In genomic region chr14:105709281-105710118, GRCh38 we compare ENCODE assay signal across 23 cellular contexts.
A peak's percentile ranks its signal among the peaks of the same experiment; 100 is the strongest.
DNase-seq lines count a peak whose midpoint lies in the region; ATAC-seq and TF ChIP-seq lines count a peak whose summit lies in the region.
"Had no signal": no experiment of that assay in that cellular context is flagged by ENCODE, and none has a peak within 500 bp of the region (broad histone marks: within the 10 kb centered on the region; RNA-seq: fewer than 3 reads in every experiment).

No MANE protein-coding gene starts in this region.

- no peaks in the 10 kb centered on the region for H3K79me2 ChIP-seq in MM.1S (ENCODE audit: low read length)

- no peaks in the 10 kb centered on the region for H4K20me1 ChIP-seq in MM.1S (ENCODE audit: insufficient read depth, low read length)

- peak overlapping the region; percentile 88 for H3K27ac Mint-ChIP-seq in stimulated activated memory B cell treated with anti-CD40 and anti-IgM and Interleukin-4, amounts not matched to agents 10 μg/mL and 1 μg/mL and 100 μg/mL, for 72 hours
- H3K27ac Mint-ChIP-seq: activated naive CD4-positive, alpha-beta T cell treated with anti-CD3 and anti-CD28 coated beads, Interleukin-2, amount 10 ng/mL, durations not matched to agents 7 days and 5 days; CD4-positive, alpha-beta T cell had no signal

- no peaks in the 10 kb centered on the region for H3F3A ChIP-seq in MM.1S (ENCODE audit: insufficient read depth, low read length)

- H3K27ac ChIP-seq in RWPE2 (ENCODE audit: poor library complexity, severe bottlenecking) (no peak overlapping the region), MM.1S (ENCODE audit: low read length) (no peak overlapping the region)
- H3K27ac ChIP-seq: gastroesophageal sphincter, KMS-11, PC-9, sigmoid colon had no signal

- H3K4me2 ChIP-seq in MM.1S (ENCODE audit: low read depth, low read length): no peak overlapping the region
- H3K4me2 ChIP-seq: KMS-11, PC-9 had no signal

- peaks cover 33% of the 10 kb centered on the region for H3K4me1 Mint-ChIP-seq in stimulated activated memory B cell treated with anti-CD40 and anti-IgM and Interleukin-4, amounts not matched to agents 10 μg/mL and 1 μg/mL and 100 μg/mL, for 72 hours

- no peak overlapping the region for H3K9ac ChIP-seq in MM.1S (ENCODE audit: low read length)
- H3K9ac ChIP-seq: KMS-11 had no signal

- TF ChIP-seq CTCF in GM20000 (IDR thresholded peaks at IDR 0.05; ENCODE audit: extremely low read depth, missing control alignments) (no peak), RWPE2 (IDR thresholded peaks at IDR 0.05; ENCODE audit: poor library complexity, severe bottlenecking) (no peak), MM.1S (IDR thresholded peaks at IDR 0.05; ENCODE audit: low read length) (no peak)

- ATAC-seq in RWPE2 (ENCODE audit: low read depth): 0 out of 3 replicates have a peak, but pooled peaks have one; percentile 7
- ATAC-seq in left lobe of liver: peak; percentile 22
- ATAC-seq in stimulated activated memory B cell treated with anti-CD40 and anti-IgM and Interleukin-4, amounts not matched to agents 10 μg/mL and 1 μg/mL and 100 μg/mL, for 72 hours: peak; percentile 1
- no peak for ATAC-seq in HG03025 (IDR thresholded peaks at IDR 0.05; ENCODE audit: low FRiP score, unreplicated experiment)
- ATAC-seq: gastroesophageal sphincter had no signal

- H2AFZ ChIP-seq in MM.1S (ENCODE audit: low read length): no peak overlapping the region
- H2AFZ ChIP-seq: PC-9 had no signal

- no peaks in the 10 kb centered on the region for H3K9me3 ChIP-seq in RWPE2 (ENCODE audit: severe bottlenecking)
- H3K9me3 ChIP-seq in MM.1S (replicated peaks; ENCODE audit: insufficient read depth, low read length): no peaks in the 10 kb centered on the region
- H3K9me3 ChIP-seq: gastroesophageal sphincter, sigmoid colon had no signal

- H3K27me3 Mint-ChIP-seq in stimulated activated memory B cell treated with anti-CD40 and anti-IgM and Interleukin-4, amounts not matched to agents 10 μg/mL and 1 μg/mL and 100 μg/mL, for 72 hours: no peaks in the 10 kb centered on the region
- H3K27me3 Mint-ChIP-seq: activated naive CD4-positive, alpha-beta T cell treated with anti-CD3 and anti-CD28 coated beads, Interleukin-2, amount 10 ng/mL, durations not matched to agents 7 days and 5 days; CD4-positive, alpha-beta T cell had no signal

- H3K9me2 ChIP-seq in MM.1S (replicated peaks; ENCODE audit: insufficient read depth, low read length): no peaks in the 10 kb centered on the region

- H3K36me3 Mint-ChIP-seq in stimulated activated memory B cell treated with anti-CD40 and anti-IgM and Interleukin-4, amounts not matched to agents 10 μg/mL and 1 μg/mL and 100 μg/mL, for 72 hours: peaks cover 21% of the 10 kb centered on the region
- H3K36me3 Mint-ChIP-seq: activated naive CD4-positive, alpha-beta T cell treated with anti-CD3 and anti-CD28 coated beads, Interleukin-2, amount 10 ng/mL, durations not matched to agents 7 days and 5 days had no signal

- no peaks in the 10 kb centered on the region for H3K27me3 ChIP-seq in RWPE2 (ENCODE audit: insufficient read depth, poor library complexity, severe bottlenecking)
- no peaks in the 10 kb centered on the region for H3K27me3 ChIP-seq in MM.1S (replicated peaks; ENCODE audit: insufficient read depth, low read length)
- H3K27me3 ChIP-seq: sigmoid colon had no signal

- no peaks in the 10 kb centered on the region for H3K36me3 ChIP-seq in RWPE2 (ENCODE audit: low read depth)
- no peaks in the 10 kb centered on the region for H3K36me3 ChIP-seq in MM.1S (replicated peaks; ENCODE audit: insufficient read depth, low read length)
- H3K36me3 ChIP-seq: gastroesophageal sphincter, sigmoid colon had no signal

- peaks cover 8% of the 10 kb centered on the region for H3K9me3 Mint-ChIP-seq in stimulated activated memory B cell treated with anti-CD40 and anti-IgM and Interleukin-4, amounts not matched to agents 10 μg/mL and 1 μg/mL and 100 μg/mL, for 72 hours
- H3K9me3 Mint-ChIP-seq: activated naive CD4-positive, alpha-beta T cell treated with anti-CD3 and anti-CD28 coated beads, Interleukin-2, amount 10 ng/mL, durations not matched to agents 7 days and 5 days; CD4-positive, alpha-beta T cell had no signal

- no peaks in the 10 kb centered on the region for H3K4me1 ChIP-seq in RWPE2 (ENCODE audit: insufficient read depth, poor library complexity, severe bottlenecking)
- H3K4me1 ChIP-seq in MM.1S (ENCODE audit: low read length): no peaks in the 10 kb centered on the region
- H3K4me1 ChIP-seq: gastroesophageal sphincter, sigmoid colon had no signal

- DNase-seq in GM20000 (ENCODE audit: low spot score) (peak; percentile 16), RWPE2 (ENCODE audit: low spot score) (peak; percentile 71), left lobe of liver (ENCODE audit: low spot score) (no peak), MM.1S (no peak), NCI-H1105 (lab: John Stamatoyannopoulos, UW) (no peak)
- DNase-seq: activated CD4-positive, alpha-beta T cell treated with anti-CD3 and anti-CD28 coated beads for 4 hours; activated naive CD4-positive, alpha-beta T cell treated with anti-CD3 and anti-CD28 coated beads, Interleukin-2, amount 10 ng/mL, durations not matched to agents 7 days and 5 days; anterior cingulate cortex; CD4-positive, alpha-beta T cell; cortex of kidney; DMS 273 treated with DMSO at 0.1 percent for 48 hours; GOT3; hippocampal formation; NCI-H146; NCI-H510A; PC-9; sigmoid colon; stimulated activated CD4-positive, alpha-beta T cell treated with anti-CD3 and anti-CD28 coated beads, Interleukin-15, amount 100 ng/mL, for 24 hours; substantia nigra had no signal

- H3K4me3 ChIP-seq in RWPE2 (ENCODE audit: severe bottlenecking) (no peak overlapping the region), MM.1S (ENCODE audit: low read length) (no peak overlapping the region)
- H3K4me3 ChIP-seq: gastroesophageal sphincter, PC-9, sigmoid colon had no signal

- H3K4me3 Mint-ChIP-seq in stimulated activated memory B cell treated with anti-CD40 and anti-IgM and Interleukin-4, amounts not matched to agents 10 μg/mL and 1 μg/mL and 100 μg/mL, for 72 hours: peak overlapping the region; percentile 80
- H3K4me3 Mint-ChIP-seq: activated naive CD4-positive, alpha-beta T cell treated with anti-CD3 and anti-CD28 coated beads, Interleukin-2, amount 10 ng/mL, durations not matched to agents 7 days and 5 days; CD4-positive, alpha-beta T cell had no signal

Comparison
In these comparisons a context has a peak if more than half of its experiments do, and no peak if none do; other contexts are left out.
1. DNase-seq: peak in GM20000 (single experiment) and RWPE2 (single experiment); none in left lobe of liver (single experiment), MM.1S (single experiment) and NCI-H1105 (single experiment).